15 cellular contexts compared by ENCODE assay signal in genomic region chr12:4201333-4202105, GRCh38.
"Had no signal": no experiment of that assay in that cellular context is flagged by ENCODE, and none has a peak within 500 bp of the region (broad histone marks: within the 10 kb centered on the region; RNA-seq: fewer than 3 reads in every experiment).

No MANE protein-coding gene starts in this region.

- H3K9ac ChIP-seq: parathyroid adenoma had no signal

- H3K4me3 ChIP-seq: ascending aorta, dorsolateral prefrontal cortex, mucosa of descending colon, skin epidermis had no signal

- H3K79me2 ChIP-seq: parathyroid adenoma had no signal

- H3K9me3 ChIP-seq: ascending aorta, mucosa of descending colon had no signal

- H3K27me3 ChIP-seq: ascending aorta had no signal

- ATAC-seq: activated CD8-positive, alpha-beta T cell treated with anti-CD3 and anti-CD28 coated beads for 36 hours; activated T-cell treated with anti-CD3 and anti-CD28 coated beads, Interleukin-2, amount 50 U/mL, for 72 hours; foreskin keratinocyte; left colon; mucosa of descending colon had no signal

- H2AFZ ChIP-seq: parathyroid adenoma had no signal

- H3K27ac ChIP-seq: ascending aorta, dorsolateral prefrontal cortex, foreskin keratinocyte, parathyroid adenoma, skin epidermis had no signal

- H3K27ac Mint-ChIP-seq: activated CD8-positive, alpha-beta T cell treated with anti-CD3 and anti-CD28 coated beads for 36 hours; activated naive CD8-positive, alpha-beta T cell treated with anti-CD3 and anti-CD28 coated beads, Interleukin-2, amount 10 ng/mL, durations not matched to agents 7 days and 5 days; activated T-cell treated with anti-CD3 and anti-CD28 coated beads, Interleukin-2, amount 50 U/mL, for 72 hours had no signal

- H3K9me3 Mint-ChIP-seq: activated CD8-positive, alpha-beta T cell treated with anti-CD3 and anti-CD28 coated beads for 36 hours; activated naive CD8-positive, alpha-beta T cell treated with anti-CD3 and anti-CD28 coated beads, Interleukin-2, amount 10 ng/mL, durations not matched to agents 7 days and 5 days; activated T-cell treated with anti-CD3 and anti-CD28 coated beads, Interleukin-2, amount 50 U/mL, for 72 hours had no signal

- H3K36me3 ChIP-seq: ascending aorta had no signal

- DNase-seq: activated CD4-positive, alpha-beta T cell treated with anti-CD3 and anti-CD28 coated beads for 1 hour; activated CD8-positive, alpha-beta memory T cell treated with anti-CD3 and anti-CD28 coated beads, Interleukin-2, amount 50 U/mL, for 4 hours; activated CD8-positive, alpha-beta T cell treated with anti-CD3 and anti-CD28 coated beads for 36 hours; activated gamma-delta T cell treated with Interleukin-2 at 50 U/mL for 16 hours; activated naive CD8-positive, alpha-beta T cell treated with anti-CD3 and anti-CD28 coated beads, Interleukin-2, amount 10 ng/mL, durations not matched to agents 7 days and 5 days; activated T-cell treated with anti-CD3 and anti-CD28 coated beads, Interleukin-2, amount 50 U/mL, for 72 hours; dorsolateral prefrontal cortex; foreskin keratinocyte; left colon; mucosa of descending colon; SW 1271; trophoblast cell had no signal

- H3K4me3 Mint-ChIP-seq: activated CD8-positive, alpha-beta T cell treated with anti-CD3 and anti-CD28 coated beads for 36 hours; activated naive CD8-positive, alpha-beta T cell treated with anti-CD3 and anti-CD28 coated beads, Interleukin-2, amount 10 ng/mL, durations not matched to agents 7 days and 5 days; activated T-cell treated with anti-CD3 and anti-CD28 coated beads, Interleukin-2, amount 50 U/mL, for 72 hours had no signal

- H3K4me1 ChIP-seq: ascending aorta, foreskin keratinocyte, parathyroid adenoma had no signal

- H3K36me3 Mint-ChIP-seq: activated naive CD8-positive, alpha-beta T cell treated with anti-CD3 and anti-CD28 coated beads, Interleukin-2, amount 10 ng/mL, durations not matched to agents 7 days and 5 days had no signal
